ENCODE assay signal across 14 cellular contexts in the genomic region with DNA sequence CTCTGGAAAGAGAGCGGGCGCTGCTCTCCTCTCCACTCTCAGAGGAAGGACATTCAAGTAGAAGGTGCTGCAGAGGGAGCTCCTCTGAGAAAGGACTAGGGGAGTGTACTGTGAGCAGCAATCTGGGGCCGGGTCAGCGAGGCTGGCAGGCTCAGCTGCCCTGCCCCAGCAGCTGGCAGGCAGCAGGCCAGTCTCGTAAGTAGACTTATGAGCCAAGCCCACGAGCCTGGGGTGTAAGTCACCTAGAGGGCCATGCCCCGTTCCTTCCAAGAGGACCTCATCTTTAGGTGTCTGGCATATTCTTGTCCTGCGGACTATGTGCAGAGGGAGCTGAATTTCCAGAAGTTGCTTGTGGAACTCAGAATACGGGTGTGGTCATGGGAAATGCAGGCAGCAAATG.
A peak's percentile ranks its signal among the peaks of the same experiment; 100 is the strongest.
DNase-seq lines count a peak whose midpoint lies in the region; ATAC-seq and TF ChIP-seq lines count a peak whose summit lies in the region.
"Had no signal": no experiment of that assay in that cellular context is flagged by ENCODE, and none has a peak within 500 bp of the region (broad histone marks: within the 10 kb centered on the region; RNA-seq: fewer than 3 reads in every experiment).

No MANE protein-coding gene starts in this region.

- TF ChIP-seq CTCF in ascending aorta (IDR thresholded peaks at IDR 0.05) (no peak), mucosa of descending colon (IDR thresholded peaks at IDR 0.05) (no peak), stomach (IDR thresholded peaks at IDR 0.05) (no peak)

- no peak for TF ChIP-seq POLR2A in stomach (IDR thresholded peaks at IDR 0.05)

- 53 to 77% (median 61%) methylated on average over 5 to 9 of the region's 9 CpGs for WGBS in stomach, 5 donors

- TF ChIP-seq EP300 in stomach (IDR thresholded peaks at IDR 0.05) = no peak

- H3K4me3 ChIP-seq in ascending aorta (no peak overlapping the region), mucosa of descending colon (no peak overlapping the region), stomach (no peak overlapping the region)
- H3K4me3 ChIP-seq: GM23338 had no signal

- no peaks in the 10 kb centered on the region for H3K9me3 ChIP-seq in ascending aorta
- no peaks in the 10 kb centered on the region for H3K9me3 ChIP-seq in mucosa of descending colon
- no peaks in the 10 kb centered on the region for H3K9me3 ChIP-seq in stomach

- H3K27me3 ChIP-seq in ascending aorta (no peaks in the 10 kb centered on the region), stomach (no peaks in the 10 kb centered on the region)

- peak; percentile 54 for DNase-seq in LHCN-M2 (ENCODE audit: low read depth)
- no peak for DNase-seq in ascending aorta (ENCODE audit: low spot score in 2 of 2)
- DNase-seq in mucosa of descending colon = peak in 2 of 3 donors; percentile 60 to 62
- peak; percentile 62 for DNase-seq in stomach
- no peak for DNase-seq in C1 segment of cervical spinal cord (lab: John Stamatoyannopoulos, UW)
- DNase-seq in NOMO-1 (lab: John Stamatoyannopoulos, UW; ENCODE audit: unreplicated experiment in 2 of 2) = no peak
- DNase-seq in NOMO-1 treated with dmso at 0.1 percent for 144 hours (lab: John Stamatoyannopoulos, UW; ENCODE audit: unreplicated experiment) = no peak
- DNase-seq: CD4-positive, alpha-beta memory T cell; DND-41; GDM1; NCI-H1092; NCI-H2227 treated with DMSO at 0.1 percent for 48 hours; SHP77 treated with DMSO at 0.1 percent for 48 hours had no signal

- H3K4me1 ChIP-seq in ascending aorta (no peaks in the 10 kb centered on the region), mucosa of descending colon (ENCODE audit: low read depth) (peaks cover 31% of the 10 kb centered on the region), stomach (peaks cover 0 to 25% (median 22%) of the 10 kb centered on the region in 4 donors)

- H3K27ac ChIP-seq in ascending aorta (peak overlapping the region; percentile 36 to 44), stomach (no peak overlapping the region)

- H3K36me3 ChIP-seq in ascending aorta = peaks cover 17 to 28% of the 10 kb centered on the region in 2 donors
- no peaks in the 10 kb centered on the region for H3K36me3 ChIP-seq in mucosa of descending colon (ENCODE audit: low read depth)
- H3K36me3 ChIP-seq in stomach = peaks cover 0 to 7% (median 5%) of the 10 kb centered on the region in 4 donors

- intact Hi-C loops in ascending aorta (cut with DNase I) = no loop called here
- intact Hi-C loops in mucosa of descending colon (cut with DNase I, micrococcal nuclease) = no loop called here
- intact Hi-C loops in stomach (cut with DNase I; ENCODE audit: low total_unique reads) = no loop called here

- ATAC-seq in mucosa of descending colon = peak; percentile 75

Comparison
In these comparisons a context has a peak if more than half of its experiments do, and no peak if none do; other contexts are left out.
1. DNase-seq: peak in LHCN-M2 (single experiment), mucosa of descending colon (2 of 3) and stomach (single experiment); none in ascending aorta (0 of 2), C1 segment of cervical spinal cord (0 of 14), NOMO-1 (0 of 2) and NOMO-1 treated with dmso at 0.1 percent for 144 hours (single experiment).
2. H3K27ac ChIP-seq: peak in ascending aorta (2 of 2); none in stomach (0 of 5).